9 cellular contexts compared by ENCODE assay signal in the genomic region with DNA sequence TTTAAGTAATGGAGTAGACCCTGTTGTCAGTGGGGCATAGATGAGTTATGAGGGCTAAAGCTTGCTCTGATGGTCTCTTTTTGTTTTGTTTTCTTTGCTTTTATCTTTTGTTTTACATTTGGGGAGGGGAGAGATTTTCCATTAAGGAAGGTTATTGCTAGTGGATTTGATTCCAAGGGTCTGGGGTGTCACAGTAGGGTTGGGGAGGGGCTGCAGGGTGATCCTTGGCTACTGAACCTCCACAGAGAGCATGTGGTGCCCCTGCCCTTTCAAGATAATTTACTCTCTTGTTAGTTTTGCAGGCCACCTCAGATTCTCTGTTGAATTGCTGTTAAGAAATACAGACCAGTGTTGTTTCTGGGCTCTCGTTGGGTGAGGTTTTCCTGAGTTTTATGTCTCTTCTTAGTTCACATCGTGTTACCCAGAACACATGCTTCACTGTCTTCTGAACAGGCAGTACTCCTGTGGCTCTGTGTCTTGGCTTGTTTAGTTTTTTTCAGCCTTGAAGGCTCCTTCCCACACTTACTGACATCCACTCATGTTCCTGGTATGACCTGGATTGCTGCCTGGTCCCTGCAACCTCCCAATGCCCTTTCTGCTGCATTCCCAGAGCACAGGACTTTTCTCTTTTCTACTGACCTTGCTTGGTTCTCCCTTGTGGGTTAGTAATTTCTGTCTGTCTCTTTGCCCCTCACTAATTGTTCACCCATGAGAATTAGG. TPM values are rescaled to one million over a fixed set of nuclear protein-coding genes. Genes with fewer than 3 reads are reported as not detected.
DNase-seq lines count a peak whose midpoint lies in the region; FAIRE-seq and TF ChIP-seq lines count a peak whose summit lies in the region.
"Had no signal": no experiment of that assay in that cellular context is flagged by ENCODE, and none has a peak within 500 bp of the region (broad histone marks: within the 10 kb centered on the region; RNA-seq: fewer than 3 reads in every experiment).

No MANE protein-coding gene starts in this region.

- no peaks in the 10 kb centered on the region for H3K9me2 ChIP-seq in hepatocyte (replicated peaks; ENCODE audit: insufficient read depth)

- H3K79me2 ChIP-seq in hepatocyte = peaks cover 88% of the 10 kb centered on the region

- H3K4me2 ChIP-seq in hepatocyte = peak overlapping the region; percentile 56

- TF ChIP-seq EP300 in stomach (IDR thresholded peaks at IDR 0.05) = no peak

- TF ChIP-seq CTCF in hepatocyte (IDR thresholded peaks at IDR 0.05; ENCODE audit: poor library complexity) = no peak
- no peak for TF ChIP-seq CTCF in stomach (IDR thresholded peaks at IDR 0.05)

- no peak overlapping the region for H2AFZ ChIP-seq in hepatocyte

- 66% methylated on average over 2 of the region's 2 CpGs for WGBS in hepatocyte (ENCODE audit: low lambda C conversion rate, missing lambda C conversion rate)
- WGBS in stomach, 5 donors = 22 to 49% (median 41%) methylated on average over 2 of the region's 2 CpGs

- H3K9me3 ChIP-seq in hepatocyte (ENCODE audit: low read depth) = no peaks in the 10 kb centered on the region
- no peaks in the 10 kb centered on the region for H3K9me3 ChIP-seq in stomach

- H3K27me3 ChIP-seq in hepatocyte = no peaks in the 10 kb centered on the region
- H3K27me3 ChIP-seq in stomach = no peaks in the 10 kb centered on the region

- no peak overlapping the region for H3K27ac ChIP-seq in hepatocyte
- H3K27ac ChIP-seq in stomach = peak overlapping the region in 4 of 5 donors; percentile 46 to 71 (median 60)

- H3K4me3 ChIP-seq in hepatocyte = no peak overlapping the region
- H3K4me3 ChIP-seq in stomach = no peak overlapping the region

- no peak for TF ChIP-seq POLR2A in stomach (IDR thresholded peaks at IDR 0.05)
- no peak for TF ChIP-seq POLR2A in GM12891 (IDR thresholded peaks at IDR 0.05; ENCODE audit: low read depth, low read length)

- H3K4me1 ChIP-seq in hepatocyte (ENCODE audit: insufficient read depth) (peaks cover 17% of the 10 kb centered on the region), stomach (peaks cover 26 to 77% (median 46%) of the 10 kb centered on the region in 4 donors)

- peak; percentile 92 for DNase-seq in HCEC 1CT
- peak; percentile 91 for DNase-seq in astrocyte of the hippocampus (ENCODE audit: low read depth, low spot score)
- peak; percentile 45 for DNase-seq in hepatocyte (ENCODE audit: low spot score)
- peak; percentile 40 for DNase-seq in stomach
- DNase-seq in GM12891 (ENCODE audit: insufficient read length, low spot score) = no peak
- no peak for DNase-seq in DMS79 (lab: John Stamatoyannopoulos, UW)
- no peak for DNase-seq in NCI-H526 treated with DMSO at 0.1 percent for 48 hours (lab: John Stamatoyannopoulos, UW)
- no peak for DNase-seq in occipital lobe (lab: John Stamatoyannopoulos, UW)
- DNase-seq: midbrain had no signal

- intact Hi-C loops in stomach (cut with DNase I; ENCODE audit: low total_unique reads) = no loop called here

- H3K36me3 ChIP-seq in hepatocyte (replicated peaks; ENCODE audit: insufficient read depth, low read depth) (no peaks in the 10 kb centered on the region), stomach (no peaks in the 10 kb centered on the region)

- FAIRE-seq in GM12891 (lab: Jason Lieb, UNC) = no peak

- H4K20me1 ChIP-seq in hepatocyte (ENCODE audit: insufficient read depth, poor library complexity, severe bottlenecking) = peaks cover 9% of the 10 kb centered on the region

TF ChIP-seq in GM12891, 5 proteins besides CTCF, POLR2A, EP300 and RAD21:
- TF ChIP-seq SPI1 (IDR thresholded peaks at IDR 0.05; ENCODE audit: low read depth, low read length) = no peak
- TF ChIP-seq POLR2AphosphoS5 (IDR thresholded peaks at IDR 0.05; ENCODE audit: low read depth, low read length) = no peak
- no peak for TF ChIP-seq PAX5 (IDR thresholded peaks at IDR 0.05; ENCODE audit: insufficient read depth, low read length, severe bottlenecking)
- no peak for TF ChIP-seq TAF1 (IDR thresholded peaks at IDR 0.05; ENCODE audit: low read depth, low read length)
- TF ChIP-seq POU2F2 (IDR thresholded peaks at IDR 0.05; ENCODE audit: low read depth, low read length) = no peak

RNA-seq across cellular contexts. Expression of a gene that starts 4.3 kb away (rescaled TPM):
- total RNA-seq in hepatocyte (32.6 and 40.5 TPM in 2 replicates), stomach (10 to 100 TPM in 4 of 5 donors, 1 to 10 TPM in 1; 2.3 to 26.7 (median 18.0) TPM), occipital lobe (36.8 TPM)
- polyA plus RNA-seq in hepatocyte (33.8 and 35.1 TPM in 2 replicates), stomach (10 to 100 TPM; 10.8 to 13.0 (median 11.1) TPM)
- 9.4 TPM for polyA plus RNA-seq in GM12891 (2012; ENCODE audit: low read depth, missing spikeins)

RNA-seq across cellular contexts. Expression of a gene that starts 36.9 kb away (rescaled TPM):
- 55.6 and 55.7 TPM in 2 replicates for total RNA-seq in hepatocyte
- polyA plus RNA-seq in hepatocyte = 15.8 and 17.0 TPM in 2 replicates
- total RNA-seq in stomach = 10 to 100 TPM; 16.8 to 85.2 (median 19.8) TPM
- 10 to 100 TPM; 14.3 to 28.7 (median 22.7) TPM for polyA plus RNA-seq in stomach
- 49.6 TPM for polyA plus RNA-seq in GM12891 (2012; ENCODE audit: low read depth, missing spikeins)
- 49.4 TPM for total RNA-seq in occipital lobe

Comparison
In these comparisons a context has a peak if more than half of its experiments do, and no peak if none do; other contexts are left out.
1. DNase-seq: peak in HCEC 1CT (single experiment), astrocyte of the hippocampus (single experiment), hepatocyte (single experiment) and stomach (single experiment); none in GM12891 (single experiment), DMS79 (single experiment), NCI-H526 treated with DMSO at 0.1 percent for 48 hours (single experiment) and occipital lobe (single experiment).